ENCODE assay signal across 13 cellular contexts in genomic region chr16:70692481-70693203, GRCh38. TPM values are rescaled to one million over a fixed set of nuclear protein-coding genes. Genes with fewer than 3 reads are reported as not detected.
DNase-seq lines count a peak whose midpoint lies in the region; ATAC-seq, FAIRE-seq and TF ChIP-seq lines count a peak whose summit lies in the region.
"Had no signal": no experiment of that assay in that cellular context is flagged by ENCODE, and none has a peak within 500 bp of the region (broad histone marks: within the 10 kb centered on the region; RNA-seq: fewer than 3 reads in every experiment).

No MANE protein-coding gene starts in this region.

- no peak overlapping the region for H3K4me3 ChIP-seq in A549
- H3K4me3 ChIP-seq in SJCRH30 = no peak overlapping the region

- ATAC-seq in A549 (no peak), left ventricle myocardium superior (no peak), HG02938 (IDR thresholded peaks at IDR 0.05; ENCODE audit: unreplicated experiment) (no peak)

- DNase-seq in A549 (ENCODE audit: low read depth in 1 of 2, low spot score in 1 of 2) = no peak
- no peak for DNase-seq in SJCRH30
- peak; percentile 35 for DNase-seq in left ventricle myocardium superior
- no peak for DNase-seq in progenitor cell of endocrine pancreas (ENCODE audit: low spot score, unreplicated experiment)
- DNase-seq in amygdala (lab: John Stamatoyannopoulos, UW) = no peak
- DNase-seq in glomerular visceral epithelial cell (ENCODE audit: extremely low spot score) = no peak
- no peak for DNase-seq in DMS53 (lab: John Stamatoyannopoulos, UW)
- DNase-seq: activated CD4-positive, alpha-beta T cell treated with anti-CD3 and anti-CD28 coated beads, Interleukin-2, amount 50 U/mL, for 4 hours; activated naive CD4-positive, alpha-beta T cell treated with anti-CD3 and anti-CD28 coated beads, Interleukin-2, amount 50 U/mL, for 16 hours; stimulated activated CD4-positive, alpha-beta T cell treated with anti-CD3 and anti-CD28 coated beads, Interleukin-12 subunit alpha, Interleukin-12 subunit beta, amount 100 ng/mL, for 4 hours had no signal

- H3K9me3 ChIP-seq in A549 = no peaks in the 10 kb centered on the region
- no peaks in the 10 kb centered on the region for H3K9me3 ChIP-seq in SJCRH30 (replicated peaks)

- H3K9me3 Mint-ChIP-seq in progenitor cell of endocrine pancreas (ENCODE audit: low read depth) = no peaks in the 10 kb centered on the region

- H3K27ac ChIP-seq in A549 = peak overlapping the region; percentile 97 to 100
- H3K27ac ChIP-seq in SJCRH30 = peak overlapping the region; percentile 79
- H3K27ac ChIP-seq: KMS-11 had no signal

- H3K27ac Mint-ChIP-seq in progenitor cell of endocrine pancreas = peak overlapping the region; percentile 38

- H3K27me3 ChIP-seq in SJCRH30 = no peaks in the 10 kb centered on the region

- no peaks in the 10 kb centered on the region for H3K36me3 ChIP-seq in SJCRH30

- H3K27me3 Mint-ChIP-seq in progenitor cell of endocrine pancreas = no peaks in the 10 kb centered on the region

- CTCF ChIA-PET in A549 (lab: Yijun Ruan, JAX) = interaction anchor here (1.2 to 23.4 kb wide), 5 partner anchors 11 to 79 kb away, joined by 3 to 463 read pairs (median 10); no protein-coding TSS in a partner anchor

- intact Hi-C loops in left ventricle myocardium superior (cut with micrococcal nuclease) = no loop called here

- H3K4me1 Mint-ChIP-seq in progenitor cell of endocrine pancreas (ENCODE audit: low read depth) = peaks cover 1% of the 10 kb centered on the region

- WGBS in A549 (ENCODE audit: missing lambda C conversion rate) = 87% methylated on average over 19 of the region's 21 CpGs

- peak overlapping the region; percentile 84 for H3K4me2 ChIP-seq in A549
- H3K4me2 ChIP-seq: KMS-11 had no signal

- peaks cover 97% of the 10 kb centered on the region for H3K4me1 ChIP-seq in A549
- peaks cover 98% of the 10 kb centered on the region for H3K4me1 ChIP-seq in SJCRH30

- no peak for TF ChIP-seq RAD21 in A549 (conservative IDR thresholded peaks at IDR 0.05 in 1 of 2, IDR thresholded peaks at IDR 0.05 in 1 of 2)

- no peak for TF ChIP-seq EP300 in A549 (IDR thresholded peaks at IDR 0.05)

- FAIRE-seq in A549 (lab: Jason Lieb, UNC) = no peak
- FAIRE-seq: keratinocyte had no signal

- no peak overlapping the region for H3K4me3 Mint-ChIP-seq in progenitor cell of endocrine pancreas (ENCODE audit: low read depth)

- H3K36me3 Mint-ChIP-seq in progenitor cell of endocrine pancreas (ENCODE audit: insufficient read depth) = peaks cover 2% of the 10 kb centered on the region

- TF ChIP-seq CTCF in A549 (IDR thresholded peaks at IDR 0.05) (no peak), progenitor cell of endocrine pancreas (IDR thresholded peaks at IDR 0.05; ENCODE audit: unreplicated experiment) (no peak)

- POLR2A ChIA-PET in A549 (lab: Yijun Ruan, JAX) = no interaction called here

- no peak for TF ChIP-seq POLR2A in A549 (IDR thresholded peaks at IDR 0.05; ENCODE audit: low read length)

TF ChIP-seq in A549, 52 proteins besides CTCF, POLR2A, EP300 and RAD21:
- TF ChIP-seq REST (IDR thresholded peaks at IDR 0.05) = no peak
- no peak for TF ChIP-seq RFX5 (IDR thresholded peaks at IDR 0.05)
- TF ChIP-seq HOXA7 (CRISPR knock-in tag; IDR thresholded peaks at IDR 0.05) = no peak
- no peak for TF ChIP-seq FOSL2 (IDR thresholded peaks at IDR 0.05)
- no peak for TF ChIP-seq FOSL2 (CRISPR knock-in tag; IDR thresholded peaks at IDR 0.05)
- TF ChIP-seq ZSCAN20 (CRISPR knock-in tag; IDR thresholded peaks at IDR 0.05) = no peak
- no peak for TF ChIP-seq HDAC2 (IDR thresholded peaks at IDR 0.05)
- no peak for TF ChIP-seq CHD2 (IDR thresholded peaks at IDR 0.05; ENCODE audit: low read length, partially characterized antibody)

RNA-seq across cellular contexts. Expression of gene MTSS2, which starts 6.8 kb away (rescaled TPM):
- polyA plus RNA-seq in A549 (2011; rRNA removed) (10.8 and 13.1 TPM in 2 replicates), A549 (2017; fragmentation: RNase III; extraction: RNeasy Plus Mini Kit Qiagen cat#74134 plus additional on column Dnase treatment) (27.1 to 37.4 TPM (median 33.5 TPM) in 3 replicates)
- 52.8 and 65.7 TPM in 2 replicates for polyA plus RNA-seq in A549 (2012; cell fraction: cytosol; rRNA removed)
- 97.7 and 160 TPM in 2 replicates for polyA plus RNA-seq in A549 (2012; cell fraction: nucleus; rRNA removed)
- 11.4 and 19.0 TPM in 2 replicates for polyA minus RNA-seq in A549 (2011; rRNA and poly(A)+ RNA removed)
- 24.6 and 27.4 TPM in 2 replicates for total RNA-seq in SJCRH30 (2014; rRNA removed; shearing (Covaris generic))
- total RNA-seq in left ventricle myocardium superior (101 TPM), progenitor cell of endocrine pancreas (55.0 and 57.1 TPM in 2 replicates)

RNA-seq across cellular contexts. Expression of gene IL34, which starts 46.3 kb away (rescaled TPM):
- polyA plus RNA-seq in A549 (2011; rRNA removed) (0.12 and 0.25 TPM in 2 replicates), A549 (2017; fragmentation: RNase III; extraction: RNeasy Plus Mini Kit Qiagen cat#74134 plus additional on column Dnase treatment) (0.29 to 0.89 TPM (median 0.40 TPM) in 3 replicates)
- 0.73 and 1.2 TPM in 2 replicates for polyA plus RNA-seq in A549 (2012; cell fraction: cytosol; rRNA removed)
- 0.94 and 1.5 TPM in 2 replicates for polyA plus RNA-seq in A549 (2012; cell fraction: nucleus; rRNA removed)
- polyA minus RNA-seq in A549 (2011; rRNA and poly(A)+ RNA removed) = 0.41 TPM in 1 of 2 replicates, not detected in the other
- total RNA-seq in SJCRH30 (2014; rRNA removed; shearing (Covaris generic)) = 0.61 and 0.75 TPM in 2 replicates
- total RNA-seq in left ventricle myocardium superior (1.5 TPM), progenitor cell of endocrine pancreas (not detected in 2 replicates)
